In genomic region chr9:115373000-115373709, GRCh38 we compare ENCODE assay signal across 9 cellular contexts.
DNase-seq lines count a peak whose midpoint lies in the region; ATAC-seq and TF ChIP-seq lines count a peak whose summit lies in the region.
"Had no signal": no experiment of that assay in that cellular context is flagged by ENCODE, and none has a peak within 500 bp of the region (broad histone marks: within the 10 kb centered on the region; RNA-seq: fewer than 3 reads in every experiment).

No MANE protein-coding gene starts in this region.

- ATAC-seq in HG02970 (IDR thresholded peaks at IDR 0.05; ENCODE audit: low FRiP score, unreplicated experiment), result peak; percentile 97
- peak; percentile 82 to 95 for ATAC-seq in activated T-cell treated with anti-CD3 and anti-CD28 coated beads, Interleukin-2, amount 50 U/mL, for 72 hours (replicated peaks in 1 of 2)
- ATAC-seq in CD4-positive, alpha-beta T cell (ENCODE audit: poor library complexity), result no peak

- H3K9me3 Mint-ChIP-seq in activated T-cell treated with anti-CD3 and anti-CD28 coated beads, Interleukin-2, amount 50 U/mL, for 72 hours, result peaks cover 4 to 7% of the 10 kb centered on the region in 2 donors
- peaks cover 15% of the 10 kb centered on the region for H3K9me3 Mint-ChIP-seq in progenitor cell of endocrine pancreas (ENCODE audit: low read depth)
- peaks cover 4% of the 10 kb centered on the region for H3K9me3 Mint-ChIP-seq in CD4-positive, alpha-beta T cell

- H3K27ac ChIP-seq in CD4-positive, alpha-beta T cell (ENCODE audit: low read depth, low read length), result no peak overlapping the region

- peaks cover 5% of the 10 kb centered on the region for H3K4me1 Mint-ChIP-seq in activated T-cell treated with anti-CD3 and anti-CD28 coated beads, Interleukin-2, amount 50 U/mL, for 72 hours (ENCODE audit: low read depth)
- H3K4me1 Mint-ChIP-seq in progenitor cell of endocrine pancreas (ENCODE audit: low read depth), result peaks cover 5% of the 10 kb centered on the region
- no peaks in the 10 kb centered on the region for H3K4me1 Mint-ChIP-seq in CD4-positive, alpha-beta T cell (ENCODE audit: low read depth)
- H3K4me1 Mint-ChIP-seq: CD4-positive, CD25-positive, alpha-beta regulatory T cell had no signal

- POLR2A ChIA-PET in CD4-positive, alpha-beta T cell (lab: Charles Lee), result no interaction called here

- no peaks in the 10 kb centered on the region for H3K9me3 ChIP-seq in CD4-positive, alpha-beta T cell (ENCODE audit: control insufficient read depth, low read length)

- no peak overlapping the region for H3K27ac Mint-ChIP-seq in activated T-cell treated with anti-CD3 and anti-CD28 coated beads, Interleukin-2, amount 50 U/mL, for 72 hours
- peak overlapping the region; percentile 94 for H3K27ac Mint-ChIP-seq in progenitor cell of endocrine pancreas
- H3K27ac Mint-ChIP-seq in CD4-positive, alpha-beta T cell, result no peak overlapping the region
- H3K27ac Mint-ChIP-seq: CD4-positive, CD25-positive, alpha-beta regulatory T cell had no signal

- H3K27me3 ChIP-seq in CD4-positive, alpha-beta T cell (ENCODE audit: control insufficient read depth, insufficient read depth, low read length), result no peaks in the 10 kb centered on the region

- TF ChIP-seq CTCF in progenitor cell of endocrine pancreas (IDR thresholded peaks at IDR 0.05; ENCODE audit: unreplicated experiment) (no peak), GM10266 (IDR thresholded peaks at IDR 0.05; ENCODE audit: control insufficient read depth, insufficient read depth, low read depth, missing control alignments) (no peak)
- no peak for TF ChIP-seq CTCF in CD4-positive, alpha-beta T cell (IDR thresholded peaks at IDR 0.05)

- CTCF ChIA-PET in CD4-positive, alpha-beta T cell (lab: Charles Lee), result no interaction called here

- intact Hi-C loops in CD4-positive, alpha-beta T cell (cut with DNase I, micrococcal nuclease), result no loop called here

- H3K36me3 Mint-ChIP-seq in activated T-cell treated with anti-CD3 and anti-CD28 coated beads, Interleukin-2, amount 50 U/mL, for 72 hours (ENCODE audit: insufficient read depth in 2 of 2), result peaks cover 0 to 5% of the 10 kb centered on the region in 2 donors
- peaks cover 2% of the 10 kb centered on the region for H3K36me3 Mint-ChIP-seq in progenitor cell of endocrine pancreas (ENCODE audit: insufficient read depth)
- no peaks in the 10 kb centered on the region for H3K36me3 Mint-ChIP-seq in CD4-positive, alpha-beta T cell (ENCODE audit: low read depth)
- H3K36me3 Mint-ChIP-seq: CD4-positive, CD25-positive, alpha-beta regulatory T cell had no signal

- DNase-seq in activated CD4-positive, alpha-beta T cell treated with anti-CD3 and anti-CD28 coated beads for 24 hours (ENCODE audit: low read depth in 2 of 2), result peak; percentile 2 to 4
- DNase-seq in activated CD4-positive, alpha-beta T cell treated with anti-CD3 and anti-CD28 coated beads, Interleukin-2, amount 50 U/mL, for 4 hours, result no peak
- DNase-seq in activated T-cell treated with anti-CD3 and anti-CD28 coated beads, Interleukin-2, amount 50 U/mL, for 72 hours, result peak; percentile 25 to 38
- no peak for DNase-seq in progenitor cell of endocrine pancreas (ENCODE audit: low spot score, unreplicated experiment)
- DNase-seq in CD4-positive, alpha-beta T cell, result no peak
- no peak for DNase-seq in central memory CD4-positive, alpha-beta T cell
- DNase-seq in GM10266 (ENCODE audit: extremely low spot score), result no peak
- DNase-seq: CD4-positive, CD25-positive, alpha-beta regulatory T cell had no signal

- peak overlapping the region in 1 of 2 donors; percentile 42 for H3K4me3 Mint-ChIP-seq in activated T-cell treated with anti-CD3 and anti-CD28 coated beads, Interleukin-2, amount 50 U/mL, for 72 hours
- H3K4me3 Mint-ChIP-seq in progenitor cell of endocrine pancreas (ENCODE audit: low read depth), result no peak overlapping the region
- H3K4me3 Mint-ChIP-seq in CD4-positive, alpha-beta T cell, result no peak overlapping the region
- H3K4me3 Mint-ChIP-seq: CD4-positive, CD25-positive, alpha-beta regulatory T cell had no signal

- peaks cover 8% of the 10 kb centered on the region for H3K27me3 Mint-ChIP-seq in activated T-cell treated with anti-CD3 and anti-CD28 coated beads, Interleukin-2, amount 50 U/mL, for 72 hours (ENCODE audit: low read depth)
- no peaks in the 10 kb centered on the region for H3K27me3 Mint-ChIP-seq in progenitor cell of endocrine pancreas
- H3K27me3 Mint-ChIP-seq in CD4-positive, alpha-beta T cell, result no peaks in the 10 kb centered on the region

Comparison
In these comparisons a context has a peak if more than half of its experiments do, and no peak if none do; other contexts are left out.
1. DNase-seq: peak in activated CD4-positive, alpha-beta T cell treated with anti-CD3 and anti-CD28 coated beads for 24 hours (2 of 2) and activated T-cell treated with anti-CD3 and anti-CD28 coated beads, Interleukin-2, amount 50 U/mL, for 72 hours (2 of 2); none in activated CD4-positive, alpha-beta T cell treated with anti-CD3 and anti-CD28 coated beads, Interleukin-2, amount 50 U/mL, for 4 hours (0 of 2), progenitor cell of endocrine pancreas (single experiment), CD4-positive, alpha-beta T cell (0 of 10), central memory CD4-positive, alpha-beta T cell (single experiment) and GM10266 (single experiment).